Comparison of ENCODE assay signal across 10 cellular contexts in the genomic region with DNA sequence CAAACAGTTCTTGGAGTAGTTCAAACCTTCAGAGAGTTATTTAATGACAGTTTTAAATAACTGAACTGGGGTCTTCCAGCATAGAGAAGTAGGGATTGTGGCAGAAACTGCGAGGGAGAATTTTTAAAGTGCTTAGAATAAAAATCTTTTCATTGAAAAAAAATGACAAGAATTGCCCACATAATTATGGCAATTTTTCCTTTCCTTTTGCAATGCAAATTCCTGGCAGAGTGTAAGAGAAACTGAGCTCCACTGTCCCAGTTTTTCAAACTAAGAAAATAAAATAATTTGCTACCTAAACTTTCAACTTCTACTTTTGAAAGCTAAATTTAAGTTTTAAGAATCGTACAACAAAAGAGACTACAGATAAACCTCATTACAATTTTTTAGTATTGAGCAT. TPM values are rescaled to one million over a fixed set of nuclear protein-coding genes. Genes with fewer than 3 reads are reported as not detected.
DNase-seq lines count a peak whose midpoint lies in the region; ATAC-seq and TF ChIP-seq lines count a peak whose summit lies in the region.
"Had no signal": no experiment of that assay in that cellular context is flagged by ENCODE, and none has a peak within 500 bp of the region (broad histone marks: within the 10 kb centered on the region; RNA-seq: fewer than 3 reads in every experiment).

No MANE protein-coding gene starts in this region.

- peaks cover 0 to 6% of the 10 kb centered on the region in 2 donors for H3K27me3 ChIP-seq in right atrium auricular region
- H3K27me3 ChIP-seq in body of pancreas, result no peaks in the 10 kb centered on the region
- H3K27me3 ChIP-seq in muscle layer of duodenum (ENCODE audit: low read depth, low read length), result no peaks in the 10 kb centered on the region
- no peaks in the 10 kb centered on the region for H3K27me3 ChIP-seq in uterus

- WGBS in body of pancreas, 2 donors, result 55 to 60% methylated on average over 2 of the region's 2 CpGs

- no peak for ATAC-seq in left cardiac atrium
- ATAC-seq in body of pancreas, result no peak

- H3K9me3 ChIP-seq in right atrium auricular region (no peaks in the 10 kb centered on the region), body of pancreas (no peaks in the 10 kb centered on the region), muscle layer of duodenum (ENCODE audit: control insufficient read depth in 1 of 2, low read length in 2 of 2) (no peaks in the 10 kb centered on the region), uterus (no peaks in the 10 kb centered on the region)

- DNase-seq in right atrium auricular region (ENCODE audit: low spot score) (no peak), left cardiac atrium (no peak), body of pancreas (no peak), uterus (no peak), NCI-H1930 (lab: John Stamatoyannopoulos, UW) (no peak), substantia nigra (lab: John Stamatoyannopoulos, UW) (no peak)
- no peak for DNase-seq in activated effector memory CD4-positive, alpha-beta T cell treated with anti-CD3 and anti-CD28 coated beads, Interleukin-2, amount 50 U/mL, for 16 hours
- DNase-seq: foreskin melanocyte, NCI-H2171 had no signal

- no peak overlapping the region for H3K4me3 ChIP-seq in right atrium auricular region
- H3K4me3 ChIP-seq in body of pancreas, result no peak overlapping the region
- H3K4me3 ChIP-seq in muscle layer of duodenum (ENCODE audit: low read depth in 1 of 2, low read length in 2 of 2), result peak overlapping the region in 1 of 2 donors; percentile 34
- H3K4me3 ChIP-seq in uterus, result no peak overlapping the region

- intact Hi-C loops in left cardiac atrium (cut with DNase I) (no loop called here), body of pancreas (cut with DNase I) (no loop called here), uterus (cut with DNase I; ENCODE audit: low total_unique reads) (no loop called here)

- TF ChIP-seq POLR2A in body of pancreas (IDR thresholded peaks at IDR 0.05), result no peak
- TF ChIP-seq POLR2A in uterus (IDR thresholded peaks at IDR 0.05), result no peak

- H3K36me3 ChIP-seq in right atrium auricular region, result no peaks in the 10 kb centered on the region
- H3K36me3 ChIP-seq in body of pancreas (replicated peaks in 1 of 2; ENCODE audit: insufficient read depth in 1 of 2, low read depth in 2 of 2), result no peaks in the 10 kb centered on the region
- H3K36me3 ChIP-seq in muscle layer of duodenum (ENCODE audit: control insufficient read depth in 1 of 2, insufficient read depth in 2 of 2, low read length in 2 of 2), result no peaks in the 10 kb centered on the region
- no peaks in the 10 kb centered on the region for H3K36me3 ChIP-seq in uterus

- TF ChIP-seq CTCF in right atrium auricular region (IDR thresholded peaks at IDR 0.05) (no peak), body of pancreas (IDR thresholded peaks at IDR 0.05) (no peak), uterus (IDR thresholded peaks at IDR 0.05) (no peak)

- peaks cover 0 to 34% of the 10 kb centered on the region in 2 donors for H3K4me1 ChIP-seq in right atrium auricular region
- H3K4me1 ChIP-seq in body of pancreas, result peaks cover 13% of the 10 kb centered on the region
- H3K4me1 ChIP-seq in muscle layer of duodenum (ENCODE audit: control insufficient read depth in 1 of 2, insufficient read depth in 2 of 2, low read length in 2 of 2), result peaks cover 9 to 13% of the 10 kb centered on the region in 2 donors
- H3K4me1 ChIP-seq in uterus, result no peaks in the 10 kb centered on the region

- peak overlapping the region; percentile 84 to 86 for H3K27ac ChIP-seq in right atrium auricular region
- H3K27ac ChIP-seq in body of pancreas, result peak overlapping the region in 3 of 4 donors; percentile 11 to 95 (median 23)
- H3K27ac ChIP-seq in muscle layer of duodenum (ENCODE audit: low read length), result peak overlapping the region; percentile 84
- H3K27ac ChIP-seq in uterus, result peak overlapping the region; percentile 27 to 45
- no peak overlapping the region for H3K27ac ChIP-seq in substantia nigra (ENCODE audit: low read depth, low read length, poor library complexity, severe bottlenecking)

RNA-seq across cellular contexts. Expression of gene PTGER4, which starts 2.3 kb away (rescaled TPM):
- total RNA-seq in right atrium auricular region (10 to 100 TPM in 1 of 2 donors, 1 to 10 TPM in 1; 7.3 to 22.0 TPM), left cardiac atrium (1 to 10 TPM; 6.0 to 7.4 TPM), body of pancreas (10 to 100 TPM; 25.9 to 38.9 TPM), uterus (10 to 100 TPM in 1 of 4 donors, 1 to 10 TPM in 3; 5.9 to 10.2 (median 8.0) TPM)
